1 cellular context compared by ENCODE assay signal in the genomic region with DNA sequence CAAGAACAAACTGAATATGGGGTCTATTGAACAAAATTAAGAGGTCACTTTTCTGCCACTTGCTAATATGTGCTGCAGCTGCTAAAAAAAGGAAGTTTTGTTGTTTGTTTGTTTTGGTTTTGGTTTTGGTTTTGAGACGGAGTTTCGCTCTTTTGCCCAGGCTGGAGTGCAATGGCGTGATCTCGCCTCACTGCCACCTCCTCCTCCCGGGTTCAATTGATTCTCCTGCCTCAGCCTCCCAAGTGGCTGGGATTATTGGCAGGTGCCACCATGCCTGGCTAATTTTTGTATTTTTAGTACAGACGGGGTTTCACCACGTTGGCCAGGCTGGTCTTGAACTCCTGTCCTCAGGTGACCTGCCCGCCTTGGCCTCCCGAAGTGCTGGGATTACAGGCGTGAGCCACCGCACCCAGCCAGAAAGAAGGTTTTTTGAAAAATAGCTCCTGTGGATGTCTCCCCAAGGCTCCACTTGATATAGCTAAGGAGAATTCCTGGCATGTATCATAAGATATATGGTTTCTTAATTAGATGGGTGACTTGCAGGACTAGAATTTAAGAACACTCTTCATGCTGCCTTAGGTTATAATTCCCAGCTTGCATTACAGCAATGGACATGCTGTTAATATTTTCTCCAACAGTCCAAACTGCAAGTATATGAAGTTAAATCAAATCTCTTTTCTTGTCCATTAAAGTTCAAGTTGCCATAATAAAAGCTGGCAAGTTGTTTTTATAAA.
TF ChIP-seq lines count a peak whose summit lies in the region.

No MANE protein-coding gene starts in this region.

TF ChIP-seq in K562, 482 proteins besides CTCF, POLR2A, EP300 and RAD21 (continued from another document and continues in another):
- TF ChIP-seq PHF8 (IDR thresholded peaks at IDR 0.05; ENCODE audit: borderline replicate concordance, low read length) (no peak), DNMT1 (IDR thresholded peaks at IDR 0.05) (no peak), PTRF (tag; IDR thresholded peaks at IDR 0.05) (0 out of 2 replicates have a peak, but pooled peaks have one; percentile 30), GABPB1 (CRISPR knock-in tag; IDR thresholded peaks at IDR 0.05) (no peak), SIN3A (IDR thresholded peaks at IDR 0.05; ENCODE audit: borderline replicate concordance in 2 of 2, control insufficient read depth in 1 of 2, low read depth in 2 of 2, low read length in 2 of 2) (no peak), SMARCE1 (IDR thresholded peaks at IDR 0.05) (peak; percentile 14; the same call in 1 of the 2 replicates), FOS (IDR thresholded peaks at IDR 0.05; ENCODE audit: extremely low read depth, insufficient read length) (no peak), ZSCAN32 (CRISPR knock-in tag; IDR thresholded peaks at IDR 0.05) (no peak), POLR3G (IDR thresholded peaks at IDR 0.05; ENCODE audit: extremely low read depth, insufficient read length, insufficient replicate concordance) (no peak), SMAD4 (CRISPR knock-in tag; conservative IDR thresholded peaks at IDR 0.05) (peak; percentile 51; the same call in 1 of the 2 replicates), MED1 (CRISPR knock-in tag; IDR thresholded peaks at IDR 0.05; ENCODE audit: borderline replicate concordance) (no peak), POLR2H (tag; IDR thresholded peaks at IDR 0.05; ENCODE audit: low read depth) (no peak)
- TF ChIP-seq, protein P1, sequence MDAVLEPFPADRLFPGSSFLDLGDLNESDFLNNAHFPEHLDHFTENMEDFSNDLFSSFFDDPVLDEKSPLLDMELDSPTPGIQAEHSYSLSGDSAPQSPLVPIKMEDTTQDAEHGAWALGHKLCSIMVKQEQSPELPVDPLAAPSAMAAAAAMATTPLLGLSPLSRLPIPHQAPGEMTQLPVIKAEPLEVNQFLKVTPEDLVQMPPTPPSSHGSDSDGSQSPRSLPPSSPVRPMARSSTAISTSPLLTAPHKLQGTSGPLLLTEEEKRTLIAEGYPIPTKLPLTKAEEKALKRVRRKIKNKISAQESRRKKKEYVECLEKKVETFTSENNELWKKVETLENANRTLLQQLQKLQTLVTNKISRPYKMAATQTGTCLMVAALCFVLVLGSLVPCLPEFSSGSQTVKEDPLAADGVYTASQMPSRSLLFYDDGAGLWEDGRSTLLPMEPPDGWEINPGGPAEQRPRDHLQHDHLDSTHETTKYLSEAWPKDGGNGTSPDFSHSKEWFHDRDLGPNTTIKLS (IDR thresholded peaks at IDR 0.05; ENCODE audit: borderline replicate concordance, low read depth), result no peak
- TF ChIP-seq, protein P2, sequence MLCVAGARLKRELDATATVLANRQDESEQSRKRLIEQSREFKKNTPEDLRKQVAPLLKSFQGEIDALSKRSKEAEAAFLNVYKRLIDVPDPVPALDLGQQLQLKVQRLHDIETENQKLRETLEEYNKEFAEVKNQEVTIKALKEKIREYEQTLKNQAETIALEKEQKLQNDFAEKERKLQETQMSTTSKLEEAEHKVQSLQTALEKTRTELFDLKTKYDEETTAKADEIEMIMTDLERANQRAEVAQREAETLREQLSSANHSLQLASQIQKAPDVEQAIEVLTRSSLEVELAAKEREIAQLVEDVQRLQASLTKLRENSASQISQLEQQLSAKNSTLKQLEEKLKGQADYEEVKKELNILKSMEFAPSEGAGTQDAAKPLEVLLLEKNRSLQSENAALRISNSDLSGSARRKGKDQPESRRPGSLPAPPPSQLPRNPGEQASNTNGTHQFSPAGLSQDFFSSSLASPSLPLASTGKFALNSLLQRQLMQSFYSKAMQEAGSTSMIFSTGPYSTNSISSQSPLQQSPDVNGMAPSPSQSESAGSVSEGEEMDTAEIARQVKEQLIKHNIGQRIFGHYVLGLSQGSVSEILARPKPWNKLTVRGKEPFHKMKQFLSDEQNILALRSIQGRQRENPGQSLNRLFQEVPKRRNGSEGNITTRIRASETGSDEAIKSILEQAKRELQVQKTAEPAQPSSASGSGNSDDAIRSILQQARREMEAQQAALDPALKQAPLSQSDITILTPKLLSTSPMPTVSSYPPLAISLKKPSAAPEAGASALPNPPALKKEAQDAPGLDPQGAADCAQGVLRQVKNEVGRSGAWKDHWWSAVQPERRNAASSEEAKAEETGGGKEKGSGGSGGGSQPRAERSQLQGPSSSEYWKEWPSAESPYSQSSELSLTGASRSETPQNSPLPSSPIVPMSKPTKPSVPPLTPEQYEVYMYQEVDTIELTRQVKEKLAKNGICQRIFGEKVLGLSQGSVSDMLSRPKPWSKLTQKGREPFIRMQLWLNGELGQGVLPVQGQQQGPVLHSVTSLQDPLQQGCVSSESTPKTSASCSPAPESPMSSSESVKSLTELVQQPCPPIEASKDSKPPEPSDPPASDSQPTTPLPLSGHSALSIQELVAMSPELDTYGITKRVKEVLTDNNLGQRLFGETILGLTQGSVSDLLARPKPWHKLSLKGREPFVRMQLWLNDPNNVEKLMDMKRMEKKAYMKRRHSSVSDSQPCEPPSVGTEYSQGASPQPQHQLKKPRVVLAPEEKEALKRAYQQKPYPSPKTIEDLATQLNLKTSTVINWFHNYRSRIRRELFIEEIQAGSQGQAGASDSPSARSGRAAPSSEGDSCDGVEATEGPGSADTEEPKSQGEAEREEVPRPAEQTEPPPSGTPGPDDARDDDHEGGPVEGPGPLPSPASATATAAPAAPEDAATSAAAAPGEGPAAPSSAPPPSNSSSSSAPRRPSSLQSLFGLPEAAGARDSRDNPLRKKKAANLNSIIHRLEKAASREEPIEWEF (CRISPR knock-in tag; IDR thresholded peaks at IDR 0.05), result 0 out of 2 replicates have a peak, but pooled peaks have one; percentile 35
- TF ChIP-seq, protein P3, sequence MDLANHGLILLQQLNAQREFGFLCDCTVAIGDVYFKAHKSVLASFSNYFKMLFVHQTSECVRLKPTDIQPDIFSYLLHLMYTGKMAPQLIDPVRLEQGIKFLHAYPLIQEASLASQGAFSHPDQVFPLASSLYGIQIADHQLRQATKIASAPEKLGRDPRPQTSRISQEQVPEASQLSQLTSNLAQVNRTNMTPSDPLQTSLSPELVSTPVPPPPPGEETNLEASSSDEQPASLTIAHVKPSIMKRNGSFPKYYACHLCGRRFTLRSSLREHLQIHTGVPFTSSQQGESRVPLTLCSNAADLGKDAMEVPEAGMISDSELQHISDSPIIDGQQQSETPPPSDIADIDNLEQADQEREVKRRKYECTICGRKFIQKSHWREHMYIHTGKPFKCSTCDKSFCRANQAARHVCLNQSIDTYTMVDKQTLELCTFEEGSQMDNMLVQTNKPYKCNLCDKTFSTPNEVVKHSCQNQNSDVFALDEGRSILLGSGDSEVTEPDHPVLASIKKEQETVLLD (IDR thresholded peaks at IDR 0.05), result no peak
- TF ChIP-seq, protein P4, sequence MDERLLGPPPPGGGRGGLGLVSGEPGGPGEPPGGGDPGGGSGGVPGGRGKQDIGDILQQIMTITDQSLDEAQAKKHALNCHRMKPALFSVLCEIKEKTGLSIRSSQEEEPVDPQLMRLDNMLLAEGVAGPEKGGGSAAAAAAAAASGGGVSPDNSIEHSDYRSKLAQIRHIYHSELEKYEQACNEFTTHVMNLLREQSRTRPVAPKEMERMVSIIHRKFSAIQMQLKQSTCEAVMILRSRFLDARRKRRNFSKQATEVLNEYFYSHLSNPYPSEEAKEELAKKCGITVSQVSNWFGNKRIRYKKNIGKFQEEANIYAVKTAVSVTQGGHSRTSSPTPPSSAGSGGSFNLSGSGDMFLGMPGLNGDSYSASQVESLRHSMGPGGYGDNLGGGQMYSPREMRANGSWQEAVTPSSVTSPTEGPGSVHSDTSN (CRISPR knock-in tag; IDR thresholded peaks at IDR 0.05; ENCODE audit: low read depth), result no peak
- TF ChIP-seq, protein P4 (tag; conservative IDR thresholded peaks at IDR 0.05; ENCODE audit: low read depth), result 0 out of 2 replicates have a peak, but pooled peaks have one; percentile 26
- TF ChIP-seq, protein P5, sequence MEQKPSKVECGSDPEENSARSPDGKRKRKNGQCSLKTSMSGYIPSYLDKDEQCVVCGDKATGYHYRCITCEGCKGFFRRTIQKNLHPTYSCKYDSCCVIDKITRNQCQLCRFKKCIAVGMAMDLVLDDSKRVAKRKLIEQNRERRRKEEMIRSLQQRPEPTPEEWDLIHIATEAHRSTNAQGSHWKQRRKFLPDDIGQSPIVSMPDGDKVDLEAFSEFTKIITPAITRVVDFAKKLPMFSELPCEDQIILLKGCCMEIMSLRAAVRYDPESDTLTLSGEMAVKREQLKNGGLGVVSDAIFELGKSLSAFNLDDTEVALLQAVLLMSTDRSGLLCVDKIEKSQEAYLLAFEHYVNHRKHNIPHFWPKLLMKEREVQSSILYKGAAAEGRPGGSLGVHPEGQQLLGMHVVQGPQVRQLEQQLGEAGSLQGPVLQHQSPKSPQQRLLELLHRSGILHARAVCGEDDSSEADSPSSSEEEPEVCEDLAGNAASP (IDR thresholded peaks at IDR 0.05), result peak; percentile 65; the same call in 1 of the 2 replicates
- TF ChIP-seq, protein P6, sequence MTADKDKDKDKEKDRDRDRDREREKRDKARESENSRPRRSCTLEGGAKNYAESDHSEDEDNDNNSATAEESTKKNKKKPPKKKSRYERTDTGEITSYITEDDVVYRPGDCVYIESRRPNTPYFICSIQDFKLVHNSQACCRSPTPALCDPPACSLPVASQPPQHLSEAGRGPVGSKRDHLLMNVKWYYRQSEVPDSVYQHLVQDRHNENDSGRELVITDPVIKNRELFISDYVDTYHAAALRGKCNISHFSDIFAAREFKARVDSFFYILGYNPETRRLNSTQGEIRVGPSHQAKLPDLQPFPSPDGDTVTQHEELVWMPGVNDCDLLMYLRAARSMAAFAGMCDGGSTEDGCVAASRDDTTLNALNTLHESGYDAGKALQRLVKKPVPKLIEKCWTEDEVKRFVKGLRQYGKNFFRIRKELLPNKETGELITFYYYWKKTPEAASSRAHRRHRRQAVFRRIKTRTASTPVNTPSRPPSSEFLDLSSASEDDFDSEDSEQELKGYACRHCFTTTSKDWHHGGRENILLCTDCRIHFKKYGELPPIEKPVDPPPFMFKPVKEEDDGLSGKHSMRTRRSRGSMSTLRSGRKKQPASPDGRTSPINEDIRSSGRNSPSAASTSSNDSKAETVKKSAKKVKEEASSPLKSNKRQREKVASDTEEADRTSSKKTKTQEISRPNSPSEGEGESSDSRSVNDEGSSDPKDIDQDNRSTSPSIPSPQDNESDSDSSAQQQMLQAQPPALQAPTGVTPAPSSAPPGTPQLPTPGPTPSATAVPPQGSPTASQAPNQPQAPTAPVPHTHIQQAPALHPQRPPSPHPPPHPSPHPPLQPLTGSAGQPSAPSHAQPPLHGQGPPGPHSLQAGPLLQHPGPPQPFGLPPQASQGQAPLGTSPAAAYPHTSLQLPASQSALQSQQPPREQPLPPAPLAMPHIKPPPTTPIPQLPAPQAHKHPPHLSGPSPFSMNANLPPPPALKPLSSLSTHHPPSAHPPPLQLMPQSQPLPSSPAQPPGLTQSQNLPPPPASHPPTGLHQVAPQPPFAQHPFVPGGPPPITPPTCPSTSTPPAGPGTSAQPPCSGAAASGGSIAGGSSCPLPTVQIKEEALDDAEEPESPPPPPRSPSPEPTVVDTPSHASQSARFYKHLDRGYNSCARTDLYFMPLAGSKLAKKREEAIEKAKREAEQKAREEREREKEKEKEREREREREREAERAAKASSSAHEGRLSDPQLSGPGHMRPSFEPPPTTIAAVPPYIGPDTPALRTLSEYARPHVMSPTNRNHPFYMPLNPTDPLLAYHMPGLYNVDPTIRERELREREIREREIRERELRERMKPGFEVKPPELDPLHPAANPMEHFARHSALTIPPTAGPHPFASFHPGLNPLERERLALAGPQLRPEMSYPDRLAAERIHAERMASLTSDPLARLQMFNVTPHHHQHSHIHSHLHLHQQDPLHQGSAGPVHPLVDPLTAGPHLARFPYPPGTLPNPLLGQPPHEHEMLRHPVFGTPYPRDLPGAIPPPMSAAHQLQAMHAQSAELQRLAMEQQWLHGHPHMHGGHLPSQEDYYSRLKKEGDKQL (CRISPR knock-in tag; IDR thresholded peaks at IDR 0.05; ENCODE audit: borderline replicate concordance), result no peak
